ENCODE assay signal across 27 cellular contexts in the genomic region with DNA sequence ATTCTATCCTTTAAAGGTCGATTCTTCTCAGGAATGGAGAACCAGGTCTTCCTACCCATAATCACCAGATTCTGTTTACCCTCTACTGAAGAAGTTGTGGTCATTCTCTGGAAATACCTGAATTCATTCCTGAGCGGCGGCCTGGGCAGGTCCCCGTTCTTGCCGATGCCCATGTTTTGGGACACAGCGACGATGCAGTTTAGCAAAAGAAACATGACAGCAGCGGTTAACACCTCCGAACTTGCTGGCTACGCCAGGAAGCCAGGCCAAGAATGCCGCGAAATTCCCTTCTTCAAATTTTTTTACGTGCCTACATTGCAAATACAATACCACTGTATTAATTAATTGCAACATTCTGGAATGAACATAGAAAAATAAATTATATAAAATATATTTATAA. TPM values are rescaled to one million over a fixed set of nuclear protein-coding genes. Genes with fewer than 3 reads are reported as not detected.
A peak's percentile ranks its signal among the peaks of the same experiment; 100 is the strongest.
DNase-seq lines count a peak whose midpoint lies in the region; ATAC-seq and TF ChIP-seq lines count a peak whose summit lies in the region.
"Had no signal": no experiment of that assay in that cellular context is flagged by ENCODE, and none has a peak within 500 bp of the region (broad histone marks: within the 10 kb centered on the region; RNA-seq: fewer than 3 reads in every experiment).

No MANE protein-coding gene starts in this region.

- no peaks in the 10 kb centered on the region for H3K9me3 ChIP-seq in Karpas-422 (ENCODE audit: low read length)
- H3K9me3 ChIP-seq in mesenchymal stem cell (ENCODE audit: control insufficient read depth, low read length) = no peaks in the 10 kb centered on the region
- H3K9me3 ChIP-seq: HAP-1, Peyer's patch had no signal

- H3K79me1 ChIP-seq in mesenchymal stem cell (replicated peaks; ENCODE audit: low read length, poor library complexity, severe bottlenecking) = peaks cover 6% of the 10 kb centered on the region

- H3K4ac ChIP-seq in mesenchymal stem cell (ENCODE audit: low read depth in 1 of 2, low read length in 2 of 2) = no peak overlapping the region

- CTCF ChIA-PET in activated CD8-positive, alpha-beta T cell treated with anti-CD3 and anti-CD28 coated beads for 36 hours (lab: Charles Lee) = interaction anchor here (1.3 kb wide), 1 partner anchor 47 kb away, joined by 4 read pairs; no protein-coding TSS in a partner anchor
- CTCF ChIA-PET in activated CD8-positive, alpha-beta T cell treated with anti-CD3 and anti-CD28 coated beads, Interleukin-2, amount 10 ng/mL, durations not matched to agents 7 days and 5 days (lab: Charles Lee) = interaction anchor here (3.1 kb wide), 1 partner anchor 10 kb away, joined by 17 read pairs; no protein-coding TSS in a partner anchor

- H3K9ac ChIP-seq in Karpas-422 (ENCODE audit: low read length) (no peak overlapping the region), mesenchymal stem cell (ENCODE audit: low read length) (no peak overlapping the region)

- 97% methylated on average over 9 of the region's 13 CpGs for WGBS in mesenchymal stem cell

- H3K4me2 ChIP-seq in Karpas-422 (ENCODE audit: low read depth, low read length, poor library complexity, severe bottlenecking) = peak overlapping the region; percentile 96
- no peak overlapping the region for H3K4me2 ChIP-seq in mesenchymal stem cell (ENCODE audit: low read length, poor library complexity, severe bottlenecking)

- H2AK5ac ChIP-seq in mesenchymal stem cell (ENCODE audit: low read length, severe bottlenecking) = no peak overlapping the region

- no peak overlapping the region for H2BK12ac ChIP-seq in mesenchymal stem cell (ENCODE audit: low read length in 2 of 2)

- H4K20me1 ChIP-seq in Karpas-422 (ENCODE audit: insufficient read depth, low read depth, low read length) = no peaks in the 10 kb centered on the region

- H2BK15ac ChIP-seq in mesenchymal stem cell (ENCODE audit: low read depth, poor library complexity, severe bottlenecking) = no peak overlapping the region

- intact Hi-C loops in activated CD8-positive, alpha-beta T cell treated with anti-CD3 and anti-CD28 coated beads for 36 hours (cut with micrococcal nuclease) = no loop called here

- H2BK5ac ChIP-seq in mesenchymal stem cell (ENCODE audit: low read depth, low read length, poor library complexity, severe bottlenecking) = no peak overlapping the region

- no peak overlapping the region for H3K27ac Mint-ChIP-seq in activated CD8-positive, alpha-beta T cell treated with anti-CD3 and anti-CD28 coated beads for 36 hours
- no peak overlapping the region for H3K27ac Mint-ChIP-seq in activated CD8-positive, alpha-beta T cell treated with anti-CD3 and anti-CD28 coated beads, Interleukin-2, amount 10 ng/mL, durations not matched to agents 7 days and 5 days

- H3K27ac ChIP-seq in Karpas-422 (ENCODE audit: low read length) (no peak overlapping the region), mesenchymal stem cell (ENCODE audit: low read length, poor library complexity, severe bottlenecking) (no peak overlapping the region)
- H3K27ac ChIP-seq: SK-N-MC had no signal

- H2AFZ ChIP-seq in Karpas-422 (ENCODE audit: low read length) (no peak overlapping the region), mesenchymal stem cell (ENCODE audit: low read depth, low read length) (no peak overlapping the region)

- no peak for DNase-seq in activated CD8-positive, alpha-beta T cell treated with anti-CD3 and anti-CD28 coated beads for 36 hours
- DNase-seq in activated CD8-positive, alpha-beta T cell treated with anti-CD3 and anti-CD28 coated beads, Interleukin-2, amount 10 ng/mL, durations not matched to agents 7 days and 5 days = no peak
- DNase-seq in Karpas-422 = no peak
- DNase-seq in mesenchymal stem cell = no peak
- DNase-seq in GM19238 (ENCODE audit: insufficient read length, low spot score) = no peak
- no peak for DNase-seq in NCI-H1417 (lab: John Stamatoyannopoulos, UW)
- no peak for DNase-seq in NCI-H226
- DNase-seq: 8988T; CD4-positive, alpha-beta T cell; COR-L47; EL; GDM1; HFFc6; KG1; MM.1S; NCI-H1694 treated with DMSO at 0.1 percent for 48 hours; NCI-H2227 treated with DMSO at 0.1 percent for 48 hours; NCI-H510A treated with DMSO at 0.1 percent for 48 hours; Peyer's patch; SIG-M5 had no signal

- no peaks in the 10 kb centered on the region for H3K9me2 ChIP-seq in Karpas-422 (replicated peaks; ENCODE audit: insufficient read depth, low read length)

- H3K79me2 ChIP-seq in Karpas-422 (ENCODE audit: low read length) = peaks cover 42% of the 10 kb centered on the region

- TF ChIP-seq CTCF in activated CD8-positive, alpha-beta T cell treated with anti-CD3 and anti-CD28 coated beads for 36 hours (IDR thresholded peaks at IDR 0.05) = no peak

- H2BK120ac ChIP-seq in mesenchymal stem cell (ENCODE audit: low read depth, low read length) = no peak overlapping the region

- H3K18ac ChIP-seq in mesenchymal stem cell (ENCODE audit: low read depth in 1 of 2, low read length in 2 of 2) = peak overlapping the region in 1 of 2 experiments; percentile 38

- no peaks in the 10 kb centered on the region for H3K27me3 Mint-ChIP-seq in activated CD8-positive, alpha-beta T cell treated with anti-CD3 and anti-CD28 coated beads for 36 hours
- H3K27me3 Mint-ChIP-seq in activated CD8-positive, alpha-beta T cell treated with anti-CD3 and anti-CD28 coated beads, Interleukin-2, amount 10 ng/mL, durations not matched to agents 7 days and 5 days (ENCODE audit: low read depth) = no peaks in the 10 kb centered on the region
- H3K27me3 Mint-ChIP-seq: CD4-positive, alpha-beta T cell had no signal

- no peak overlapping the region for H3K14ac ChIP-seq in mesenchymal stem cell (ENCODE audit: low read length in 2 of 2)

- H3K4me3 Mint-ChIP-seq in activated CD8-positive, alpha-beta T cell treated with anti-CD3 and anti-CD28 coated beads for 36 hours = peak overlapping the region; percentile 12
- no peak overlapping the region for H3K4me3 Mint-ChIP-seq in activated CD8-positive, alpha-beta T cell treated with anti-CD3 and anti-CD28 coated beads, Interleukin-2, amount 10 ng/mL, durations not matched to agents 7 days and 5 days

- peaks cover 38% of the 10 kb centered on the region for H3K4me1 Mint-ChIP-seq in activated CD8-positive, alpha-beta T cell treated with anti-CD3 and anti-CD28 coated beads for 36 hours (ENCODE audit: low read depth)
- H3K4me1 Mint-ChIP-seq in activated CD8-positive, alpha-beta T cell treated with anti-CD3 and anti-CD28 coated beads, Interleukin-2, amount 10 ng/mL, durations not matched to agents 7 days and 5 days (ENCODE audit: low read depth) = peaks cover 26% of the 10 kb centered on the region

- no peak overlapping the region for H4K91ac ChIP-seq in mesenchymal stem cell (ENCODE audit: low read length)

- POLR2A ChIA-PET in activated CD8-positive, alpha-beta T cell treated with anti-CD3 and anti-CD28 coated beads for 36 hours (lab: Charles Lee) = interaction anchor here (1.0 kb wide), 1 partner anchor 12 kb away, joined by 3 read pairs; no protein-coding TSS in a partner anchor
- POLR2A ChIA-PET in activated CD8-positive, alpha-beta T cell treated with anti-CD3 and anti-CD28 coated beads, Interleukin-2, amount 10 ng/mL, durations not matched to agents 7 days and 5 days (lab: Charles Lee) = no interaction called here

- ATAC-seq in activated CD8-positive, alpha-beta T cell treated with anti-CD3 and anti-CD28 coated beads for 36 hours = no peak
- no peak for ATAC-seq in activated CD8-positive, alpha-beta T cell treated with anti-CD3 and anti-CD28 coated beads, Interleukin-2, amount 10 ng/mL, durations not matched to agents 7 days and 5 days
- ATAC-seq in GM18858 (IDR thresholded peaks at IDR 0.05; ENCODE audit: unreplicated experiment) = no peak
- ATAC-seq: GM12878, GM23338 had no signal

- peaks cover 19% of the 10 kb centered on the region for H3K36me3 Mint-ChIP-seq in activated CD8-positive, alpha-beta T cell treated with anti-CD3 and anti-CD28 coated beads for 36 hours (ENCODE audit: low read depth)
- H3K36me3 Mint-ChIP-seq in activated CD8-positive, alpha-beta T cell treated with anti-CD3 and anti-CD28 coated beads, Interleukin-2, amount 10 ng/mL, durations not matched to agents 7 days and 5 days (ENCODE audit: low read depth) = peaks cover 35% of the 10 kb centered on the region

- peaks cover 37% of the 10 kb centered on the region for H3K4me1 ChIP-seq in Karpas-422 (ENCODE audit: low read length)
- H3K4me1 ChIP-seq in mesenchymal stem cell (ENCODE audit: control insufficient read depth, insufficient read depth, low read depth, low read length) = peaks cover 3% of the 10 kb centered on the region

- H3K9me3 Mint-ChIP-seq in activated CD8-positive, alpha-beta T cell treated with anti-CD3 and anti-CD28 coated beads for 36 hours = no peaks in the 10 kb centered on the region
- no peaks in the 10 kb centered on the region for H3K9me3 Mint-ChIP-seq in activated CD8-positive, alpha-beta T cell treated with anti-CD3 and anti-CD28 coated beads, Interleukin-2, amount 10 ng/mL, durations not matched to agents 7 days and 5 days (ENCODE audit: insufficient read depth)
- H3K9me3 Mint-ChIP-seq: CD4-positive, alpha-beta T cell; GM23338; HFFc6 had no signal

- H3K23ac ChIP-seq in mesenchymal stem cell (ENCODE audit: low read length in 2 of 2) = no peak overlapping the region

- H3K27me3 ChIP-seq in Karpas-422 (ENCODE audit: low read length) (no peaks in the 10 kb centered on the region), mesenchymal stem cell (ENCODE audit: control insufficient read depth in 1 of 2, insufficient read depth in 1 of 2, low read length in 2 of 2) (no peaks in the 10 kb centered on the region)
- H3K27me3 ChIP-seq: Peyer's patch had no signal

- H3K36me3 ChIP-seq in Karpas-422 (ENCODE audit: insufficient read depth, low read length) (no peaks in the 10 kb centered on the region), mesenchymal stem cell (ENCODE audit: control insufficient read depth in 1 of 2, insufficient read depth in 2 of 2, low read depth in 1 of 2, low read length in 2 of 2) (peaks cover 3 to 21% of the 10 kb centered on the region in 2 experiments)
- H3K36me3 ChIP-seq: HAP-1 had no signal

- no peak overlapping the region for H3K4me3 ChIP-seq in Karpas-422 (ENCODE audit: low read length)
- no peak overlapping the region for H3K4me3 ChIP-seq in mesenchymal stem cell (ENCODE audit: insufficient read depth in 1 of 2, low read depth in 1 of 2, low read length in 2 of 2)

- peak overlapping the region; percentile 71 for H4K8ac ChIP-seq in mesenchymal stem cell (ENCODE audit: low read length)

RNA-seq across cellular contexts. Expression of a gene that starts 1.4 kb away (rescaled TPM):
- 1 to 10 TPM; 6.3 to 8.1 TPM for total RNA-seq in activated CD8-positive, alpha-beta T cell treated with anti-CD3 and anti-CD28 coated beads for 36 hours
- total RNA-seq in activated CD8-positive, alpha-beta T cell treated with anti-CD3 and anti-CD28 coated beads, Interleukin-2, amount 10 ng/mL, durations not matched to agents 7 days and 5 days = 1 to 10 TPM; 6.4 to 8.1 TPM
- total RNA-seq in Karpas-422 (2014; rRNA removed; shearing (Covaris generic); ENCODE audit: low replicate concordance) = 5.6 and 7.9 TPM in 2 replicates
- 4.5 TPM for polyA plus RNA-seq in mesenchymal stem cell (2013, experiment 1 of 2)
- 4.5 TPM for polyA plus RNA-seq in mesenchymal stem cell (2013, experiment 2 of 2)

RNA-seq across cellular contexts. Expression of a gene that starts 1.6 kb away (rescaled TPM):
- 10 to 100 TPM; 11.9 to 15.5 TPM for total RNA-seq in activated CD8-positive, alpha-beta T cell treated with anti-CD3 and anti-CD28 coated beads for 36 hours
- total RNA-seq in activated CD8-positive, alpha-beta T cell treated with anti-CD3 and anti-CD28 coated beads, Interleukin-2, amount 10 ng/mL, durations not matched to agents 7 days and 5 days = 10 to 100 TPM; 14.1 TPM
- total RNA-seq in Karpas-422 (2014; rRNA removed; shearing (Covaris generic); ENCODE audit: low replicate concordance) = 15.3 and 36.9 TPM in 2 replicates
- polyA plus RNA-seq in mesenchymal stem cell (2013, experiment 1 of 2) = 4.4 TPM
- polyA plus RNA-seq in mesenchymal stem cell (2013, experiment 2 of 2) = 4.3 TPM

RNA-seq across cellular contexts. Expression of a gene that starts 32.9 kb away (rescaled TPM):
- not detected for total RNA-seq in activated CD8-positive, alpha-beta T cell treated with anti-CD3 and anti-CD28 coated beads for 36 hours
- total RNA-seq in activated CD8-positive, alpha-beta T cell treated with anti-CD3 and anti-CD28 coated beads, Interleukin-2, amount 10 ng/mL, durations not matched to agents 7 days and 5 days = not detected
- total RNA-seq in Karpas-422 (2014; rRNA removed; shearing (Covaris generic); ENCODE audit: low replicate concordance) = not detected in 2 replicates
- not detected for polyA plus RNA-seq in mesenchymal stem cell (2013, experiment 1 of 2)
- polyA plus RNA-seq in mesenchymal stem cell (2013, experiment 2 of 2) = not detected
- total RNA-seq: CD4-positive, alpha-beta T cell; GM12878; GM23338; HFFc6; OCI-LY7 had no signal
- polyA plus RNA-seq: BJ had no signal
